13 cellular contexts compared by ENCODE assay signal in genomic region chr12:607541-608001, GRCh38. TPM values are rescaled to one million over a fixed set of nuclear protein-coding genes. Genes with fewer than 3 reads are reported as not detected.
A peak's percentile ranks its signal among the peaks of the same experiment; 100 is the strongest.
DNase-seq lines count a peak whose midpoint lies in the region; ATAC-seq lines count a peak whose summit lies in the region.
"Had no signal": no experiment of that assay in that cellular context is flagged by ENCODE, and none has a peak within 500 bp of the region (broad histone marks: within the 10 kb centered on the region; RNA-seq: fewer than 3 reads in every experiment).

No MANE protein-coding gene starts in this region.

- no peak overlapping the region for H3K23ac ChIP-seq in trophoblast cell (ENCODE audit: low read length)

- intact Hi-C loops in cardiac septum (cut with DNase I), result loop anchor here (5.0 kb wide), 1 partner anchor 35 kb away; no protein-coding TSS in a partner anchor

- H4K91ac ChIP-seq in trophoblast cell (ENCODE audit: low read depth, low read length), result no peak overlapping the region

- H3K4me3 ChIP-seq in H7 (ENCODE audit: insufficient read depth, low read depth, low read length), result no peak overlapping the region
- no peak overlapping the region for H3K4me3 ChIP-seq in trophoblast cell (ENCODE audit: low read depth, low read length)

- H3K4ac ChIP-seq in trophoblast cell (ENCODE audit: low read depth, low read length), result no peak overlapping the region

- no peaks in the 10 kb centered on the region for H3K79me1 ChIP-seq in trophoblast cell (ENCODE audit: low read length)

- peaks cover 5 to 9% of the 10 kb centered on the region in 2 experiments for H3K4me1 ChIP-seq in trophoblast cell (ENCODE audit: control insufficient read depth in 1 of 2, insufficient read depth in 2 of 2, low read length in 2 of 2)

- H3K4me2 ChIP-seq in trophoblast cell (ENCODE audit: low read length), result no peak overlapping the region

- no peak overlapping the region for H2BK5ac ChIP-seq in trophoblast cell (ENCODE audit: low read depth, low read length, poor library complexity)

- no peaks in the 10 kb centered on the region for H3K27me3 Mint-ChIP-seq in T-helper 17 cell
- H3K27me3 Mint-ChIP-seq: effector memory CD8-positive, alpha-beta T cell; stimulated activated naive CD8-positive, alpha-beta T cell treated with anti-CD3 and anti-CD28 coated beads, Interleukin-15, amount 100 ng/mL, for 72 hours had no signal

- DNase-seq in H7 (peak; percentile 65), T-helper 17 cell (no peak), cardiac septum (ENCODE audit: low spot score) (peak; percentile 85), trophoblast cell (peak; percentile 62 to 77), COLO668 (lab: John Stamatoyannopoulos, UW; ENCODE audit: unreplicated experiment) (no peak)
- DNase-seq: DMS 273 treated with DMSO at 0.1 percent for 48 hours; effector memory CD8-positive, alpha-beta T cell; NCI-H345; stimulated activated naive CD8-positive, alpha-beta T cell treated with anti-CD3 and anti-CD28 coated beads, Interleukin-15, amount 100 ng/mL, for 72 hours had no signal

- peaks cover 28% of the 10 kb centered on the region for H3K4me1 Mint-ChIP-seq in T-helper 17 cell

- no peak overlapping the region for H3K27ac ChIP-seq in trophoblast cell (ENCODE audit: low read depth, low read length)

- H3K4me3 Mint-ChIP-seq in T-helper 17 cell, result no peak overlapping the region
- H3K4me3 Mint-ChIP-seq: effector memory CD8-positive, alpha-beta T cell; stimulated activated naive CD8-positive, alpha-beta T cell treated with anti-CD3 and anti-CD28 coated beads, Interleukin-15, amount 100 ng/mL, for 72 hours had no signal

- ATAC-seq in T-helper 17 cell, result no peak
- no peak for ATAC-seq in GM19397 (IDR thresholded peaks at IDR 0.05; ENCODE audit: unreplicated experiment)
- no peak for ATAC-seq in GM21786 (IDR thresholded peaks at IDR 0.05; ENCODE audit: unreplicated experiment)
- ATAC-seq in HG03159 (IDR thresholded peaks at IDR 0.05; ENCODE audit: unreplicated experiment), result no peak
- ATAC-seq: effector memory CD8-positive, alpha-beta T cell; stimulated activated naive CD8-positive, alpha-beta T cell treated with anti-CD3 and anti-CD28 coated beads, Interleukin-15, amount 100 ng/mL, for 72 hours had no signal

- H3K27me3 ChIP-seq in H7 (ENCODE audit: control insufficient read depth, insufficient read depth, low read length) (no peaks in the 10 kb centered on the region), trophoblast cell (ENCODE audit: insufficient read depth, low read length) (no peaks in the 10 kb centered on the region)

- H2AK5ac ChIP-seq in trophoblast cell (ENCODE audit: low read length), result no peak overlapping the region

- no peak overlapping the region for H3K14ac ChIP-seq in trophoblast cell (ENCODE audit: low read length)

- no peaks in the 10 kb centered on the region for H3K79me2 ChIP-seq in trophoblast cell (ENCODE audit: control insufficient read depth, insufficient read depth, low read length, poor library complexity)

- H3K9ac ChIP-seq in trophoblast cell (ENCODE audit: low read length), result no peak overlapping the region

- no peak overlapping the region for H2AFZ ChIP-seq in trophoblast cell (ENCODE audit: insufficient read depth, low read length, poor library complexity)

- H2BK120ac ChIP-seq in trophoblast cell (ENCODE audit: insufficient read depth, low read length, poor library complexity), result no peak overlapping the region

- peak overlapping the region; percentile 27 for H3K27ac Mint-ChIP-seq in T-helper 17 cell

- no peak overlapping the region for H2BK12ac ChIP-seq in trophoblast cell (ENCODE audit: low read length)

- H4K8ac ChIP-seq in trophoblast cell (ENCODE audit: low read depth, low read length), result no peak overlapping the region

- H3K9me3 ChIP-seq in T-helper 17 cell (ENCODE audit: control insufficient read depth, low read length, poor library complexity, severe bottlenecking) (no peaks in the 10 kb centered on the region), trophoblast cell (ENCODE audit: insufficient read depth, low read depth, low read length) (no peaks in the 10 kb centered on the region)

- H3K36me3 ChIP-seq in H7 (replicated peaks; ENCODE audit: control insufficient read depth, insufficient read depth, low read length) (no peaks in the 10 kb centered on the region), trophoblast cell (ENCODE audit: control insufficient read depth in 1 of 2, insufficient read depth in 2 of 2, low read length in 2 of 2) (no peaks in the 10 kb centered on the region)

- no peaks in the 10 kb centered on the region for H3K36me3 Mint-ChIP-seq in T-helper 17 cell (ENCODE audit: low read depth)

- H4K12ac ChIP-seq in trophoblast cell (ENCODE audit: low read depth, low read length), result no peak overlapping the region

- H3K18ac ChIP-seq in trophoblast cell (ENCODE audit: low read length), result no peak overlapping the region

- WGBS in trophoblast cell (ENCODE audit: extremely low coverage, insufficient coverage, insufficient read length), result no CpG with 5 or more reads among the region's 5 CpGs

RNA-seq across cellular contexts. Expression of gene NINJ2, which starts 55.7 kb away (rescaled TPM):
- 0.74 and 2.6 TPM in 2 replicates for total RNA-seq in H7 (2014; rRNA removed; shearing (Covaris generic))
- total RNA-seq in T-helper 17 cell, result 1 to 10 TPM; 6.1 to 6.3 TPM
- 3.9 TPM for total RNA-seq in cardiac septum
- polyA plus RNA-seq in trophoblast cell (2013), result 0.12 and 0.21 TPM in 2 replicates
- total RNA-seq: kidney epithelial cell had no signal

Comparison
In these comparisons a context has a peak if more than half of its experiments do, and no peak if none do; other contexts are left out.
1. DNase-seq: peak in H7 (single experiment), cardiac septum (single experiment) and trophoblast cell (2 of 2); none in T-helper 17 cell (0 of 3) and COLO668 (single experiment).